12 cellular contexts compared by ENCODE assay signal in the genomic region with DNA sequence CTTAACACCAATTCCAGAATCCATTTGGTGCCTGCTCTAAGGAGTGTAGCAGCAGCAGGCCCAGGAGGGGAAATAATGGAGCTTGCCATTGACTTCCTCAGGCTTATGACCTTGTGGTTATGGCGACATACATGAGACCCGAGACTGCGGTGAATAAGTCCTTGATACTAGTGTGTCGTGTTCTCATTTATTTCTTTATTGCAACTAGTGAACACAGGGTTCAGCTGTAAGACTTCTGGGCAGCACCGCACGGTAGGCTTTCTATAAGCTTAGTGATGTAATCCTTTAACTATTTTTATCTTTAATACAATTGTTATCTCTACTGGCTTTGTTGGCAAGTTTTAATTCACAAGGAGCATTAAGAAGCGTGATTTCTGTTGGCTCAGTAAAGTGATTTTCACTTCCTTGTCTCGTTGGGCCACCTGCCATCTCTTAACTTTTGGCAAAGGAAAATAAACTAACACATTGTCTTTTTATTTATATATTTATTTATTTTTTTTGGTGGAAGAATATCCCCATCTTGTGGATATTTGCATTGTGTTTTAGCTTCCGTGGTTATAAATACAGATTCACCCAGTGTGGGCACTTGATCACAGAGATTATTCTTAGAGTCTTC.
A peak's percentile ranks its signal among the peaks of the same experiment; 100 is the strongest.
DNase-seq lines count a peak whose midpoint lies in the region; ATAC-seq and TF ChIP-seq lines count a peak whose summit lies in the region.
"Had no signal": no experiment of that assay in that cellular context is flagged by ENCODE, and none has a peak within 500 bp of the region (broad histone marks: within the 10 kb centered on the region; RNA-seq: fewer than 3 reads in every experiment).

No MANE protein-coding gene starts in this region.

- H3K27ac ChIP-seq in heart left ventricle (peak overlapping the region in 6 of 12 donors; percentile 0 to 44 (median 23)), skeletal muscle tissue (ENCODE audit: low read depth, low read length) (no peak overlapping the region)
- H3K27ac ChIP-seq: SK-N-MC had no signal

- CTCF ChIA-PET in activated CD8-positive, alpha-beta T cell treated with anti-CD3 and anti-CD28 coated beads, Interleukin-2, amount 10 ng/mL, durations not matched to agents 7 days and 5 days (lab: Charles Lee), result no interaction called here

- H3K27me3 Mint-ChIP-seq in activated CD8-positive, alpha-beta T cell treated with anti-CD3 and anti-CD28 coated beads, Interleukin-2, amount 10 ng/mL, durations not matched to agents 7 days and 5 days (ENCODE audit: low read depth), result no peaks in the 10 kb centered on the region

- no peak for TF ChIP-seq POLR2A in heart left ventricle (IDR thresholded peaks at IDR 0.05)

- H3K4me3 ChIP-seq in heart left ventricle (peak overlapping the region in 1 of 12 donors; percentile 9), skeletal muscle tissue (ENCODE audit: low read length in 3 of 3) (peak overlapping the region in 2 of 3 donors; percentile 5 to 55)
- H3K4me3 ChIP-seq: SK-N-MC had no signal

- H3K9me3 ChIP-seq in heart left ventricle (no peaks in the 10 kb centered on the region), skeletal muscle tissue (ENCODE audit: control insufficient read depth in 3 of 3, low read length in 3 of 3) (no peaks in the 10 kb centered on the region)

- DNase-seq in LoVo (ENCODE audit: low spot score) (peak; percentile 14), SW480 (ENCODE audit: low spot score) (peak; percentile 6), heart left ventricle (peak in 3 of 5 donors; percentile 30 to 54 (median 47))
- no peak for DNase-seq in activated CD8-positive, alpha-beta T cell treated with anti-CD3 and anti-CD28 coated beads, Interleukin-2, amount 10 ng/mL, durations not matched to agents 7 days and 5 days
- DNase-seq: H9; naive B cell; NCI-H1930; stimulated activated CD4-positive, alpha-beta T cell treated with anti-CD3 and anti-CD28 coated beads, Interleukin-4, amount 100 ng/mL, for 24 hours had no signal

- no peak overlapping the region for H3K4me3 Mint-ChIP-seq in activated CD8-positive, alpha-beta T cell treated with anti-CD3 and anti-CD28 coated beads, Interleukin-2, amount 10 ng/mL, durations not matched to agents 7 days and 5 days
- H3K4me3 Mint-ChIP-seq: H9, naive B cell had no signal

- H3K9ac ChIP-seq in skeletal muscle tissue (ENCODE audit: low read depth in 1 of 3, low read length in 3 of 3), result peak overlapping the region in 1 of 3 donors; percentile 5

- peaks cover 3% of the 10 kb centered on the region for H3K4me1 Mint-ChIP-seq in activated CD8-positive, alpha-beta T cell treated with anti-CD3 and anti-CD28 coated beads, Interleukin-2, amount 10 ng/mL, durations not matched to agents 7 days and 5 days (ENCODE audit: low read depth)

- intact Hi-C loops in heart left ventricle (cut with DNase I), result loop anchor here in 4 of 10 donors (2.0 to 5.0 kb wide), 2 partner anchors 314 kb away; no protein-coding TSS in a partner anchor

- H3K36me3 Mint-ChIP-seq in activated CD8-positive, alpha-beta T cell treated with anti-CD3 and anti-CD28 coated beads, Interleukin-2, amount 10 ng/mL, durations not matched to agents 7 days and 5 days (ENCODE audit: low read depth), result no peaks in the 10 kb centered on the region
- H3K36me3 Mint-ChIP-seq: naive B cell had no signal

- POLR2A ChIA-PET in activated CD8-positive, alpha-beta T cell treated with anti-CD3 and anti-CD28 coated beads, Interleukin-2, amount 10 ng/mL, durations not matched to agents 7 days and 5 days (lab: Charles Lee), result no interaction called here

- ATAC-seq in heart left ventricle (peak; percentile 3 to 54 (median 46)), HG03097 (IDR thresholded peaks at IDR 0.05; ENCODE audit: low FRiP score, unreplicated experiment) (no peak), GM18907 (IDR thresholded peaks at IDR 0.05; ENCODE audit: unreplicated experiment) (no peak)
- ATAC-seq in activated CD8-positive, alpha-beta T cell treated with anti-CD3 and anti-CD28 coated beads, Interleukin-2, amount 10 ng/mL, durations not matched to agents 7 days and 5 days, result no peak

- H3K27me3 ChIP-seq in heart left ventricle, result no peaks in the 10 kb centered on the region
- no peaks in the 10 kb centered on the region for H3K27me3 ChIP-seq in skeletal muscle tissue (ENCODE audit: control insufficient read depth in 3 of 3, insufficient read depth in 3 of 3, low read length in 3 of 3)

- no peak overlapping the region for H3K27ac Mint-ChIP-seq in activated CD8-positive, alpha-beta T cell treated with anti-CD3 and anti-CD28 coated beads, Interleukin-2, amount 10 ng/mL, durations not matched to agents 7 days and 5 days
- H3K27ac Mint-ChIP-seq: H9, naive B cell had no signal

- WGBS in heart left ventricle, 4 donors, result 7 to 11% (median 9%) methylated on average over 9 of the region's 9 CpGs

- no peaks in the 10 kb centered on the region for H3K9me3 Mint-ChIP-seq in activated CD8-positive, alpha-beta T cell treated with anti-CD3 and anti-CD28 coated beads, Interleukin-2, amount 10 ng/mL, durations not matched to agents 7 days and 5 days (ENCODE audit: insufficient read depth)
- H3K9me3 Mint-ChIP-seq: H9 had no signal

- peak in 7 of 12 donors; percentile 22 to 47 (median 37) for TF ChIP-seq CTCF in heart left ventricle (IDR thresholded peaks at IDR 0.05)

- H3K36me3 ChIP-seq in heart left ventricle, result no peaks in the 10 kb centered on the region
- no peaks in the 10 kb centered on the region for H3K36me3 ChIP-seq in skeletal muscle tissue (ENCODE audit: control insufficient read depth in 3 of 3, insufficient read depth in 3 of 3, low read length in 3 of 3)

- H3K4me1 ChIP-seq in heart left ventricle, result peaks cover 3 to 52% (median 29%) of the 10 kb centered on the region in 12 donors
- peaks cover 11 to 17% (median 13%) of the 10 kb centered on the region in 3 donors for H3K4me1 ChIP-seq in skeletal muscle tissue (ENCODE audit: control insufficient read depth in 3 of 3, insufficient read depth in 3 of 3, low read length in 3 of 3)

Comparison
In these comparisons a context has a peak if more than half of its experiments do, and no peak if none do; other contexts are left out.
1. ATAC-seq: peak in heart left ventricle (4 of 4); none in HG03097 (single experiment), GM18907 (single experiment) and activated CD8-positive, alpha-beta T cell treated with anti-CD3 and anti-CD28 coated beads, Interleukin-2, amount 10 ng/mL, durations not matched to agents 7 days and 5 days (single experiment).